In genomic region chr1:153533689-153534201, GRCh38 we compare ENCODE assay signal across 1 cellular context.
TF ChIP-seq lines count a peak whose summit lies in the region.

No MANE protein-coding gene starts in this region.

TF ChIP-seq in GM12878, 131 proteins besides CTCF, POLR2A, EP300 and RAD21:
- no peak for TF ChIP-seq BMI1 (IDR thresholded peaks at IDR 0.05; ENCODE audit: borderline replicate concordance)
- peak; percentile 9; the same call in 1 of the 2 replicates for TF ChIP-seq TCF12 (IDR thresholded peaks at IDR 0.05; ENCODE audit: low read depth, low read length)
- no peak for TF ChIP-seq CREM (IDR thresholded peaks at IDR 0.05; ENCODE audit: low read depth)
- TF ChIP-seq NR2C2 (IDR thresholded peaks at IDR 0.05; ENCODE audit: borderline replicate concordance, control insufficient read depth, insufficient read length, low read depth), result no peak
